20 cellular contexts compared by ENCODE assay signal in genomic region chr7:108340856-108341411, GRCh38.
A peak's percentile ranks its signal among the peaks of the same experiment; 100 is the strongest.
DNase-seq lines count a peak whose midpoint lies in the region; ATAC-seq, FAIRE-seq and TF ChIP-seq lines count a peak whose summit lies in the region.
"Had no signal": no experiment of that assay in that cellular context is flagged by ENCODE, and none has a peak within 500 bp of the region (broad histone marks: within the 10 kb centered on the region; RNA-seq: fewer than 3 reads in every experiment).

No MANE protein-coding gene starts in this region.

- no peaks in the 10 kb centered on the region for H3K36me3 ChIP-seq in small intestine (ENCODE audit: control insufficient read depth in 2 of 2, insufficient read depth in 2 of 2, low read length in 2 of 2)
- H3K36me3 ChIP-seq in sigmoid colon: no peaks in the 10 kb centered on the region
- no peaks in the 10 kb centered on the region for H3K36me3 ChIP-seq in Peyer's patch
- H3K36me3 ChIP-seq: SJCRH30 had no signal

- DNase-seq in ELF-1 (ENCODE audit: low read depth, low spot score): peak; percentile 83
- peak; percentile 14 for DNase-seq in SK-MEL-5 (ENCODE audit: low read depth, low spot score)
- peak; percentile 90 for DNase-seq in islet precursor cell
- peak; percentile 3 for DNase-seq in small intestine
- no peak for DNase-seq in sigmoid colon
- DNase-seq in Peyer's patch: no peak
- DNase-seq in T1000 (lab: John Stamatoyannopoulos, UW): no peak
- DNase-seq: CD4-positive, alpha-beta memory T cell; MM.1S; NCI-H1105; NCI-H1694 treated with DMSO at 0.1 percent for 48 hours; NCI-H2107; NCI-H2227 treated with DMSO at 0.1 percent for 48 hours; NCI-H524; SJCRH30 had no signal

- H3K4me3 ChIP-seq in small intestine (ENCODE audit: low read depth in 1 of 2, low read length in 2 of 2): no peak overlapping the region
- no peak overlapping the region for H3K4me3 ChIP-seq in sigmoid colon
- no peak overlapping the region for H3K4me3 ChIP-seq in Peyer's patch
- H3K4me3 ChIP-seq: SJCRH30 had no signal

- ATAC-seq in HG03095 (IDR thresholded peaks at IDR 0.05; ENCODE audit: unreplicated experiment): no peak

- 36 to 70% (median 49%) methylated on average over 9 of the region's 9 CpGs for WGBS in small intestine, 3 donors
- 48 to 78% methylated on average over 9 of the region's 9 CpGs for WGBS in sigmoid colon, 2 donors

- H3K27ac ChIP-seq in small intestine (ENCODE audit: low read depth in 1 of 2, low read length in 1 of 2) (no peak overlapping the region), sigmoid colon (no peak overlapping the region), Peyer's patch (no peak overlapping the region)
- H3K27ac ChIP-seq: KMS-11, SJCRH30 had no signal

- H3K4me1 ChIP-seq in small intestine (ENCODE audit: control insufficient read depth in 2 of 2, insufficient read depth in 1 of 2, low read depth in 1 of 2, low read length in 1 of 2) (no peaks in the 10 kb centered on the region), sigmoid colon (no peaks in the 10 kb centered on the region), Peyer's patch (no peaks in the 10 kb centered on the region)

- no peak for FAIRE-seq in small intestine (lab: Jason Lieb, UNC)
- FAIRE-seq: GM12892, H1, RCC 7860 had no signal

- no peak for TF ChIP-seq CTCF in sigmoid colon (IDR thresholded peaks at IDR 0.05)
- TF ChIP-seq CTCF in Peyer's patch (IDR thresholded peaks at IDR 0.05): no peak

- TF ChIP-seq POLR2A in sigmoid colon (IDR thresholded peaks at IDR 0.05): no peak
- TF ChIP-seq POLR2A in Peyer's patch (IDR thresholded peaks at IDR 0.05): no peak

- no peaks in the 10 kb centered on the region for H3K27me3 ChIP-seq in small intestine (ENCODE audit: control insufficient read depth in 2 of 2, insufficient read depth in 2 of 2, low read length in 2 of 2)
- no peaks in the 10 kb centered on the region for H3K27me3 ChIP-seq in sigmoid colon
- H3K27me3 ChIP-seq in Peyer's patch: no peaks in the 10 kb centered on the region
- H3K27me3 ChIP-seq: SJCRH30 had no signal

- no peak for TF ChIP-seq EP300 in sigmoid colon (IDR thresholded peaks at IDR 0.05)

- no peaks in the 10 kb centered on the region for H3K9me3 ChIP-seq in small intestine (ENCODE audit: control insufficient read depth, low read depth)
- no peaks in the 10 kb centered on the region for H3K9me3 ChIP-seq in sigmoid colon
- H3K9me3 ChIP-seq in Peyer's patch: no peaks in the 10 kb centered on the region

- in situ Hi-C loops in SK-MEL-5 (cut with HindIII; ENCODE audit: low pct_unique_long_range_greater_than_20kb, low sequenced_read_pairs): no loop called here

- intact Hi-C loops in sigmoid colon (cut with DNase I): no loop called here

Comparison
In these comparisons a context has a peak if more than half of its experiments do, and no peak if none do; other contexts are left out.
1. DNase-seq: peak in ELF-1 (single experiment), SK-MEL-5 (single experiment), islet precursor cell (single experiment) and small intestine (single experiment); none in sigmoid colon (single experiment), Peyer's patch (0 of 3) and T1000 (single experiment).